Comparison of ENCODE assay signal across 1 cellular context in the genomic region with DNA sequence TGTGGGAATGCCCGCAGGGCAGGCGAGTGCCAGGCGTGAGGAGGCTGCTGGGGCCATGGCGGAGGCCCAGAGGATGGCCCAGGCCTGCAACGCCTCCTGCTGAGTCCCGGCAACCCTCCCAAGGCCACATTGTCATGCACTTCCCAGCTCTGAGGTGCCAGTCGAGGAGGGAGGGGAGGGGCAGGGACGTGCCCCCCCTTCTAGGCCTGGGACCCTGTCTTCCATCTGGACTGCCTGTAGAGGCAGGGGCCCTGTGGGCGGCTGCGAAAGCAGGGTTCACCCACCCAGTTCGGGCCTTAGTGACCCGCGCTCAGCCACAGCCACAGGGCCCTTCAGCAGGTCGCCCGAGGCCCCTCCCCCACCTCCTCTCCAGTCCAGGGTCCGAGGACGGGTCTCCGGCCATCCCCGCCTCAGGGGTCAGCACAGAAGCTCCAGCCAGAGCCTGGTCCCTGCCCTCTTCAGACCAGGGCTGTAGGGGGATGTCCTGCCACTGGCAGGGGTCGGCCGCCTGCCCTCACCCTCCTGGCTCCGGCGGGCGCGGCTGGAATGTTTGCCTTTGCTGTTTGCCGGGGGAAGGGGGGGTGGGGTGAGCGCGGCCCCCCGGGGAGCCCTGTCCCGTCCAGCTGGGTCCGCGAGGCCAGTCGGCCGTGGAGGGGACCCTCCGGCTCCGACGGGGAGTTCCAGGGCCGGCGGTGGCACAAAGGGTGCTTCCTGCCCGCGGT.
TF ChIP-seq lines count a peak whose summit lies in the region.

No MANE protein-coding gene starts in this region.

TF ChIP-seq in HepG2, 621 proteins besides CTCF, POLR2A, EP300 and RAD21 (continues in another document):
- TF ChIP-seq BHLHE40 (IDR thresholded peaks at IDR 0.05; ENCODE audit: low read length) (no peak), MED1 (CRISPR knock-in tag; IDR thresholded peaks at IDR 0.05) (peak; percentile 72), MED8 (CRISPR knock-in tag; IDR thresholded peaks at IDR 0.05; ENCODE audit: insufficient replicate concordance) (peak; percentile 78), ZNF615 (CRISPR knock-in tag; IDR thresholded peaks at IDR 0.05; ENCODE audit: borderline replicate concordance) (0 out of 2 replicates have a peak, but pooled peaks have one; percentile 34), ZNF768 (CRISPR knock-in tag; IDR thresholded peaks at IDR 0.05) (no peak), HNRNPL (IDR thresholded peaks at IDR 0.05; ENCODE audit: low read depth, low read length) (peak; percentile 96), RFXAP (CRISPR knock-in tag; IDR thresholded peaks at IDR 0.05; ENCODE audit: borderline replicate concordance) (peak; percentile 82), SALL1 (CRISPR knock-in tag; IDR thresholded peaks at IDR 0.05) (peak; percentile 73; the same call in 1 of the 2 replicates), TCF12 (IDR thresholded peaks at IDR 0.05) (no peak), TCF12 (CRISPR knock-in tag; IDR thresholded peaks at IDR 0.05) (peak; percentile 59; the same call in 1 of the 2 replicates), ZNF564 (CRISPR knock-in tag; IDR thresholded peaks at IDR 0.05) (peak; percentile 43; the same call in 1 of the 2 replicates), NCOA1 (CRISPR knock-in tag; IDR thresholded peaks at IDR 0.05) (peak; percentile 86; the same call in 1 of the 2 replicates), SRSF4 (IDR thresholded peaks at IDR 0.05; ENCODE audit: low read depth, low read length, poor library complexity, severe bottlenecking) (no peak), FOXA1 (IDR thresholded peaks at IDR 0.05) (no peak), FOXA1 (CRISPR knock-in tag; IDR thresholded peaks at IDR 0.05) (no peak; the same call in 1 of the 2 replicates), ZSCAN20 (CRISPR knock-in tag; IDR thresholded peaks at IDR 0.05; ENCODE audit: borderline replicate concordance) (0 out of 2 replicates have a peak, but pooled peaks have one; percentile 65), MED13 (CRISPR knock-in tag; IDR thresholded peaks at IDR 0.05) (peak; percentile 61), ZFP1 (CRISPR knock-in tag; IDR thresholded peaks at IDR 0.05) (no peak), ZSCAN21 (CRISPR knock-in tag; IDR thresholded peaks at IDR 0.05; ENCODE audit: borderline replicate concordance) (peak; percentile 66; the same call in 1 of the 2 replicates), ZNF782 (CRISPR knock-in tag; IDR thresholded peaks at IDR 0.05; ENCODE audit: borderline replicate concordance) (0 out of 2 replicates have a peak, but pooled peaks have one; percentile 61), KDM3A (CRISPR knock-in tag; IDR thresholded peaks at IDR 0.05; ENCODE audit: low read depth) (peak; percentile 43; the same call in 1 of the 2 replicates), BCL6 (CRISPR knock-in tag; IDR thresholded peaks at IDR 0.05) (peak; percentile 43)
- TF ChIP-seq, protein P1, sequence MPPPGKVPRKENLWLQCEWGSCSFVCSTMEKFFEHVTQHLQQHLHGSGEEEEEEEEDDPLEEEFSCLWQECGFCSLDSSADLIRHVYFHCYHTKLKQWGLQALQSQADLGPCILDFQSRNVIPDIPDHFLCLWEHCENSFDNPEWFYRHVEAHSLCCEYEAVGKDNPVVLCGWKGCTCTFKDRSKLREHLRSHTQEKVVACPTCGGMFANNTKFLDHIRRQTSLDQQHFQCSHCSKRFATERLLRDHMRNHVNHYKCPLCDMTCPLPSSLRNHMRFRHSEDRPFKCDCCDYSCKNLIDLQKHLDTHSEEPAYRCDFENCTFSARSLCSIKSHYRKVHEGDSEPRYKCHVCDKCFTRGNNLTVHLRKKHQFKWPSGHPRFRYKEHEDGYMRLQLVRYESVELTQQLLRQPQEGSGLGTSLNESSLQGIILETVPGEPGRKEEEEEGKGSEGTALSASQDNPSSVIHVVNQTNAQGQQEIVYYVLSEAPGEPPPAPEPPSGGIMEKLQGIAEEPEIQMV (CRISPR knock-in tag; IDR thresholded peaks at IDR 0.05; ENCODE audit: low read depth), result 0 out of 2 replicates have a peak, but pooled peaks have one; percentile 57
- TF ChIP-seq, protein P2, sequence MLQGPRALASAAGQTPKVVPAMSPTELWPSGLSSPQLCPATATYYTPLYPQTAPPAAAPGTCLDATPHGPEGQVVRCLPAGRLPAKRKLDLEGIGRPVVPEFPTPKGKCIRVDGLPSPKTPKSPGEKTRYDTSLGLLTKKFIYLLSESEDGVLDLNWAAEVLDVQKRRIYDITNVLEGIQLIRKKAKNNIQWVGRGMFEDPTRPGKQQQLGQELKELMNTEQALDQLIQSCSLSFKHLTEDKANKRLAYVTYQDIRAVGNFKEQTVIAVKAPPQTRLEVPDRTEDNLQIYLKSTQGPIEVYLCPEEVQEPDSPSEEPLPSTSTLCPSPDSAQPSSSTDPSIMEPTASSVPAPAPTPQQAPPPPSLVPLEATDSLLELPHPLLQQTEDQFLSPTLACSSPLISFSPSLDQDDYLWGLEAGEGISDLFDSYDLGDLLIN (CRISPR knock-in tag; IDR thresholded peaks at IDR 0.05; ENCODE audit: borderline replicate concordance), result no peak
- TF ChIP-seq, protein P3, sequence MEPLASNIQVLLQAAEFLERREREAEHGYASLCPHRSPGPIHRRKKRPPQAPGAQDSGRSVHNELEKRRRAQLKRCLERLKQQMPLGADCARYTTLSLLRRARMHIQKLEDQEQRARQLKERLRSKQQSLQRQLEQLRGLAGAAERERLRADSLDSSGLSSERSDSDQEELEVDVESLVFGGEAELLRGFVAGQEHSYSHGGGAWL (CRISPR knock-in tag; IDR thresholded peaks at IDR 0.05), result no peak; the same call in 1 of the 2 replicates
- TF ChIP-seq, protein P4, sequence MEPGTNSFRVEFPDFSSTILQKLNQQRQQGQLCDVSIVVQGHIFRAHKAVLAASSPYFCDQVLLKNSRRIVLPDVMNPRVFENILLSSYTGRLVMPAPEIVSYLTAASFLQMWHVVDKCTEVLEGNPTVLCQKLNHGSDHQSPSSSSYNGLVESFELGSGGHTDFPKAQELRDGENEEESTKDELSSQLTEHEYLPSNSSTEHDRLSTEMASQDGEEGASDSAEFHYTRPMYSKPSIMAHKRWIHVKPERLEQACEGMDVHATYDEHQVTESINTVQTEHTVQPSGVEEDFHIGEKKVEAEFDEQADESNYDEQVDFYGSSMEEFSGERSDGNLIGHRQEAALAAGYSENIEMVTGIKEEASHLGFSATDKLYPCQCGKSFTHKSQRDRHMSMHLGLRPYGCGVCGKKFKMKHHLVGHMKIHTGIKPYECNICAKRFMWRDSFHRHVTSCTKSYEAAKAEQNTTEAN (CRISPR knock-in tag; conservative IDR thresholded peaks at IDR 0.05), result 0 out of 2 replicates have a peak, but pooled peaks have one; percentile 36
- TF ChIP-seq, protein P5, sequence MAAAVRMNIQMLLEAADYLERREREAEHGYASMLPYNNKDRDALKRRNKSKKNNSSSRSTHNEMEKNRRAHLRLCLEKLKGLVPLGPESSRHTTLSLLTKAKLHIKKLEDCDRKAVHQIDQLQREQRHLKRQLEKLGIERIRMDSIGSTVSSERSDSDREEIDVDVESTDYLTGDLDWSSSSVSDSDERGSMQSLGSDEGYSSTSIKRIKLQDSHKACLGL (CRISPR knock-in tag; IDR thresholded peaks at IDR 0.05), result peak; percentile 62; the same call in 1 of the 2 replicates
- TF ChIP-seq, protein P6, sequence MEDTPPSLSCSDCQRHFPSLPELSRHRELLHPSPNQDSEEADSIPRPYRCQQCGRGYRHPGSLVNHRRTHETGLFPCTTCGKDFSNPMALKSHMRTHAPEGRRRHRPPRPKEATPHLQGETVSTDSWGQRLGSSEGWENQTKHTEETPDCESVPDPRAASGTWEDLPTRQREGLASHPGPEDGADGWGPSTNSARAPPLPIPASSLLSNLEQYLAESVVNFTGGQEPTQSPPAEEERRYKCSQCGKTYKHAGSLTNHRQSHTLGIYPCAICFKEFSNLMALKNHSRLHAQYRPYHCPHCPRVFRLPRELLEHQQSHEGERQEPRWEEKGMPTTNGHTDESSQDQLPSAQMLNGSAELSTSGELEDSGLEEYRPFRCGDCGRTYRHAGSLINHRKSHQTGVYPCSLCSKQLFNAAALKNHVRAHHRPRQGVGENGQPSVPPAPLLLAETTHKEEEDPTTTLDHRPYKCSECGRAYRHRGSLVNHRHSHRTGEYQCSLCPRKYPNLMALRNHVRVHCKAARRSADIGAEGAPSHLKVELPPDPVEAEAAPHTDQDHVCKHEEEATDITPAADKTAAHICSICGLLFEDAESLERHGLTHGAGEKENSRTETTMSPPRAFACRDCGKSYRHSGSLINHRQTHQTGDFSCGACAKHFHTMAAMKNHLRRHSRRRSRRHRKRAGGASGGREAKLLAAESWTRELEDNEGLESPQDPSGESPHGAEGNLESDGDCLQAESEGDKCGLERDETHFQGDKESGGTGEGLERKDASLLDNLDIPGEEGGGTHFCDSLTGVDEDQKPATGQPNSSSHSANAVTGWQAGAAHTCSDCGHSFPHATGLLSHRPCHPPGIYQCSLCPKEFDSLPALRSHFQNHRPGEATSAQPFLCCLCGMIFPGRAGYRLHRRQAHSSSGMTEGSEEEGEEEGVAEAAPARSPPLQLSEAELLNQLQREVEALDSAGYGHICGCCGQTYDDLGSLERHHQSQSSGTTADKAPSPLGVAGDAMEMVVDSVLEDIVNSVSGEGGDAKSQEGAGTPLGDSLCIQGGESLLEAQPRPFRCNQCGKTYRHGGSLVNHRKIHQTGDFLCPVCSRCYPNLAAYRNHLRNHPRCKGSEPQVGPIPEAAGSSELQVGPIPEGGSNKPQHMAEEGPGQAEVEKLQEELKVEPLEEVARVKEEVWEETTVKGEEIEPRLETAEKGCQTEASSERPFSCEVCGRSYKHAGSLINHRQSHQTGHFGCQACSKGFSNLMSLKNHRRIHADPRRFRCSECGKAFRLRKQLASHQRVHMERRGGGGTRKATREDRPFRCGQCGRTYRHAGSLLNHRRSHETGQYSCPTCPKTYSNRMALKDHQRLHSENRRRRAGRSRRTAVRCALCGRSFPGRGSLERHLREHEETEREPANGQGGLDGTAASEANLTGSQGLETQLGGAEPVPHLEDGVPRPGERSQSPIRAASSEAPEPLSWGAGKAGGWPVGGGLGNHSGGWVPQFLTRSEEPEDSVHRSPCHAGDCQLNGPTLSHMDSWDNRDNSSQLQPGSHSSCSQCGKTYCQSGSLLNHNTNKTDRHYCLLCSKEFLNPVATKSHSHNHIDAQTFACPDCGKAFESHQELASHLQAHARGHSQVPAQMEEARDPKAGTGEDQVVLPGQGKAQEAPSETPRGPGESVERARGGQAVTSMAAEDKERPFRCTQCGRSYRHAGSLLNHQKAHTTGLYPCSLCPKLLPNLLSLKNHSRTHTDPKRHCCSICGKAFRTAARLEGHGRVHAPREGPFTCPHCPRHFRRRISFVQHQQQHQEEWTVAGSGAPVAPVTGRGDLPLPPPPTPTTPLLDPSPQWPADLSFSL (CRISPR knock-in tag; IDR thresholded peaks at IDR 0.05), result no peak
- TF ChIP-seq, protein P7, sequence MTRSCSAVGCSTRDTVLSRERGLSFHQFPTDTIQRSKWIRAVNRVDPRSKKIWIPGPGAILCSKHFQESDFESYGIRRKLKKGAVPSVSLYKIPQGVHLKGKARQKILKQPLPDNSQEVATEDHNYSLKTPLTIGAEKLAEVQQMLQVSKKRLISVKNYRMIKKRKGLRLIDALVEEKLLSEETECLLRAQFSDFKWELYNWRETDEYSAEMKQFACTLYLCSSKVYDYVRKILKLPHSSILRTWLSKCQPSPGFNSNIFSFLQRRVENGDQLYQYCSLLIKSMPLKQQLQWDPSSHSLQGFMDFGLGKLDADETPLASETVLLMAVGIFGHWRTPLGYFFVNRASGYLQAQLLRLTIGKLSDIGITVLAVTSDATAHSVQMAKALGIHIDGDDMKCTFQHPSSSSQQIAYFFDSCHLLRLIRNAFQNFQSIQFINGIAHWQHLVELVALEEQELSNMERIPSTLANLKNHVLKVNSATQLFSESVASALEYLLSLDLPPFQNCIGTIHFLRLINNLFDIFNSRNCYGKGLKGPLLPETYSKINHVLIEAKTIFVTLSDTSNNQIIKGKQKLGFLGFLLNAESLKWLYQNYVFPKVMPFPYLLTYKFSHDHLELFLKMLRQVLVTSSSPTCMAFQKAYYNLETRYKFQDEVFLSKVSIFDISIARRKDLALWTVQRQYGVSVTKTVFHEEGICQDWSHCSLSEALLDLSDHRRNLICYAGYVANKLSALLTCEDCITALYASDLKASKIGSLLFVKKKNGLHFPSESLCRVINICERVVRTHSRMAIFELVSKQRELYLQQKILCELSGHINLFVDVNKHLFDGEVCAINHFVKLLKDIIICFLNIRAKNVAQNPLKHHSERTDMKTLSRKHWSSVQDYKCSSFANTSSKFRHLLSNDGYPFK (CRISPR knock-in tag; IDR thresholded peaks at IDR 0.05; ENCODE audit: borderline replicate concordance), result peak; percentile 14; the same call in 1 of the 2 replicates
- TF ChIP-seq, protein P8, sequence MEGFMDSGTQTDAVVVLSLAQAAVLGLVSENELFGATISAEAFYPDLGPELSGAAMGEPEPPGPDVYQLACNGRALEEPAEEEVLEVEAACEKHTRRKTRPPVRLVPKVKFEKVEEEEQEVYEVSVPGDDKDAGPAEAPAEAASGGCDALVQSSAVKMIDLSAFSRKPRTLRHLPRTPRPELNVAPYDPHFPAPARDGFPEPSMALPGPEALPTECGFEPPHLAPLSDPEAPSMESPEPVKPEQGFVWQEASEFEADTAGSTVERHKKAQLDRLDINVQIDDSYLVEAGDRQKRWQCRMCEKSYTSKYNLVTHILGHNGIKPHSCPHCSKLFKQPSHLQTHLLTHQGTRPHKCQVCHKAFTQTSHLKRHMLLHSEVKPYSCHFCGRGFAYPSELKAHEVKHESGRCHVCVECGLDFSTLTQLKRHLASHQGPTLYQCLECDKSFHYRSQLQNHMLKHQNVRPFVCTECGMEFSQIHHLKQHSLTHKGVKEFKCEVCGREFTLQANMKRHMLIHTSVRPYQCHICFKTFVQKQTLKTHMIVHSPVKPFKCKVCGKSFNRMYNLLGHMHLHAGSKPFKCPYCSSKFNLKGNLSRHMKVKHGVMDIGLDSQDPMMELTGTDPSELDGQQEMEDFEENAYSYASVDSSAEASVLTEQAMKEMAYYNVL (CRISPR knock-in tag; IDR thresholded peaks at IDR 0.05; ENCODE audit: borderline replicate concordance), result peak; percentile 24; the same call in 1 of the 2 replicates
- TF ChIP-seq, protein P9, sequence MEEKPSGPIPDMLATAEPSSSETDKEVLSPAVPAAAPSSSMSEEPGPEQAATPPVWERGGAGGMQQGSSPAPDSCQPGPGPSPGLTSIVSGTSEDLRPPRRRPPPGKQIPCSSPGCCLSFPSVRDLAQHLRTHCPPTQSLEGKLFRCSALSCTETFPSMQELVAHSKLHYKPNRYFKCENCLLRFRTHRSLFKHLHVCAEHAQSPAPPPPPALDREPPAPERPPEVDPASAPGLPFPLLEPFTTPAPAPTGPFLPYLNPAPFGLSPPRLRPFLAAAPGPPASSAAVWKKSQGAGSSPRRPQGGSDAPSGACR (CRISPR knock-in tag; IDR thresholded peaks at IDR 0.05), result peak; percentile 63
- TF ChIP-seq, protein P10, sequence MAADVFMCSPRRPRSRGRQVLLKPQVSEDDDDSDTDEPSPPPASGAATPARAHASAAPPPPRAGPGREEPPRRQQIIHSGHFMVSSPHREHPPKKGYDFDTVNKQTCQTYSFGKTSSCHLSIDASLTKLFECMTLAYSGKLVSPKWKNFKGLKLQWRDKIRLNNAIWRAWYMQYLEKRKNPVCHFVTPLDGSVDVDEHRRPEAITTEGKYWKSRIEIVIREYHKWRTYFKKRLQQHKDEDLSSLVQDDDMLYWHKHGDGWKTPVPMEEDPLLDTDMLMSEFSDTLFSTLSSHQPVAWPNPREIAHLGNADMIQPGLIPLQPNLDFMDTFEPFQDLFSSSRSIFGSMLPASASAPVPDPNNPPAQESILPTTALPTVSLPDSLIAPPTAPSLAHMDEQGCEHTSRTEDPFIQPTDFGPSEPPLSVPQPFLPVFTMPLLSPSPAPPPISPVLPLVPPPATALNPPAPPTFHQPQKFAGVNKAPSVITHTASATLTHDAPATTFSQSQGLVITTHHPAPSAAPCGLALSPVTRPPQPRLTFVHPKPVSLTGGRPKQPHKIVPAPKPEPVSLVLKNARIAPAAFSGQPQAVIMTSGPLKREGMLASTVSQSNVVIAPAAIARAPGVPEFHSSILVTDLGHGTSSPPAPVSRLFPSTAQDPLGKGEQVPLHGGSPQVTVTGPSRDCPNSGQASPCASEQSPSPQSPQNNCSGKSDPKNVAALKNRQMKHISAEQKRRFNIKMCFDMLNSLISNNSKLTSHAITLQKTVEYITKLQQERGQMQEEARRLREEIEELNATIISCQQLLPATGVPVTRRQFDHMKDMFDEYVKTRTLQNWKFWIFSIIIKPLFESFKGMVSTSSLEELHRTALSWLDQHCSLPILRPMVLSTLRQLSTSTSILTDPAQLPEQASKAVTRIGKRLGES (CRISPR knock-in tag; IDR thresholded peaks at IDR 0.05; ENCODE audit: borderline replicate concordance), result peak; percentile 38; the same call in 1 of the 2 replicates
